ENCODE assay signal across 15 cellular contexts in the genomic region with DNA sequence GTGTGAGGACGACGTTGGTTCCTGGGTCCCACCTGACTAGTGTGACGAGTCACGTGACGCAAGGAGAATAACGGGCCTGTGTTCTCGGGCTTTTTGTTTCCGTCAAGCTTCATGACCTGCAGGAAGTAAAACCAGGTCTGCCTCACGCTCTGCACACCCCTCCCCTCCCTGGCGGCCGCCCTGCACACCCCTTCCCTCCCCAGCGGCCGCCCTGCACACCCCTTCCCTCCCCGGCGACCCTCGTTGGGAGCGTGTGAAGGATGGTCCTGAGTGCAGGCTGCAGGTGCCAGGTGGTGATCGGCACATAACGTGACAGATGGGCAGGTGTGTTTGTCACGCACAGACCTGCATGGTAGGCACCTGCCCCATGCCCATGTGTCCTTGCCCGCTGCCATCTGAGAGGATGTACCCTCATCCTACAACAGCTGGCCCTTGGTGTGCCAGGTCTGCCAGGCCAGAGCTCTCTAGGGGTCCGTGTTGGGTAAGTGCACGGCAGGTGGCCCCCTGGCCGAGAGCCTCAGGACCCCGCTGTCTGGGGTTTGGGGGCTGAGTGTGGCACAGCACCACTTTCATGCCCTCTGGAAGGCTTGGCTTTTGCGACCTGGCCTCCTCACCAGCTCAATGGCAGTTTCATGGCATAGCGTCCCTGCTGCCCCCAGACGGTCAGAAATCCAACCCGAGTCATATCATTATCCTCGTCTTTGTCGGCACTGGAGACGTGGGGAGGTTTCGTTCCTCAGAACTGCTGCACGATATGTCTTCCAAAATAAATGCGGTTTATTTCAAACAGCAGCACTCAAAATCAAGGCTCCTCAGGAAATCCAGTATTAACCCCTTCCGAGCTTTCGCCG.
DNase-seq lines count a peak whose midpoint lies in the region; ATAC-seq and TF ChIP-seq lines count a peak whose summit lies in the region.
"Had no signal": no experiment of that assay in that cellular context is flagged by ENCODE, and none has a peak within 500 bp of the region (broad histone marks: within the 10 kb centered on the region; RNA-seq: fewer than 3 reads in every experiment).

No MANE protein-coding gene starts in this region.

- POLR2A ChIA-PET in activated CD4-positive, alpha-beta T cell treated with anti-CD3 and anti-CD28 coated beads, Interleukin-2, amount 10 ng/mL, durations not matched to agents 7 days and 5 days (lab: Charles Lee) = no interaction called here

- no peak for ATAC-seq in left ventricle myocardium superior
- no peak for ATAC-seq in HG02970 (IDR thresholded peaks at IDR 0.05; ENCODE audit: low FRiP score, unreplicated experiment)
- ATAC-seq: A549 had no signal

- H3K9me3 Mint-ChIP-seq in activated CD4-positive, alpha-beta T cell treated with anti-CD3 and anti-CD28 coated beads, Interleukin-2, amount 10 ng/mL, durations not matched to agents 7 days and 5 days = peaks cover 7% of the 10 kb centered on the region
- H3K9me3 Mint-ChIP-seq in activated CD4-positive, alpha-beta T cell treated with anti-CD3 and anti-CD28 coated beads, Interleukin-2, amount 10 ng/mL, durations not matched to agents 24 days and 14 days = no peaks in the 10 kb centered on the region
- H3K9me3 Mint-ChIP-seq in brain (peaks cover 0 to 6% (median 2%) of the 10 kb centered on the region in 5 experiments), neural crest cell (no peaks in the 10 kb centered on the region)

- CTCF ChIA-PET in activated CD4-positive, alpha-beta T cell treated with anti-CD3 and anti-CD28 coated beads, Interleukin-2, amount 10 ng/mL, durations not matched to agents 7 days and 5 days (lab: Charles Lee) = interaction anchor here (0.9 to 1.4 kb wide), 2 partner anchors 16 to 45 kb away, joined by 3 read pairs; no protein-coding TSS in a partner anchor

- peaks cover 28% of the 10 kb centered on the region for H3K4me1 Mint-ChIP-seq in activated CD4-positive, alpha-beta T cell treated with anti-CD3 and anti-CD28 coated beads, Interleukin-2, amount 10 ng/mL, durations not matched to agents 7 days and 5 days
- peaks cover 17% of the 10 kb centered on the region for H3K4me1 Mint-ChIP-seq in activated CD4-positive, alpha-beta T cell treated with anti-CD3 and anti-CD28 coated beads, Interleukin-2, amount 10 ng/mL, durations not matched to agents 24 days and 14 days
- H3K4me1 Mint-ChIP-seq in brain (peaks cover 66% of the 10 kb centered on the region), neural crest cell (no peaks in the 10 kb centered on the region)

- intact Hi-C loops in activated CD4-positive, alpha-beta T cell treated with anti-CD3 and anti-CD28 coated beads, Interleukin-2, amount 10 ng/mL, durations not matched to agents 24 days and 14 days (cut with micrococcal nuclease) = no loop called here
- intact Hi-C loops in left ventricle myocardium superior (cut with micrococcal nuclease) = no loop called here

- peak overlapping the region; percentile 31 for H3K27ac Mint-ChIP-seq in activated CD4-positive, alpha-beta T cell treated with anti-CD3 and anti-CD28 coated beads, Interleukin-2, amount 10 ng/mL, durations not matched to agents 7 days and 5 days
- no peak overlapping the region for H3K27ac Mint-ChIP-seq in activated CD4-positive, alpha-beta T cell treated with anti-CD3 and anti-CD28 coated beads, Interleukin-2, amount 10 ng/mL, durations not matched to agents 24 days and 14 days
- H3K27ac Mint-ChIP-seq in brain = peak overlapping the region in 4 of 5 experiments; percentile 63 to 91 (median 75)
- H3K27ac Mint-ChIP-seq in neural crest cell (ENCODE audit: unreplicated experiment) = peak overlapping the region; percentile 81

- DNase-seq in activated CD4-positive, alpha-beta T cell treated with anti-CD3 and anti-CD28 coated beads, Interleukin-2, amount 10 ng/mL, durations not matched to agents 7 days and 5 days = no peak
- DNase-seq in activated CD4-positive, alpha-beta T cell treated with anti-CD3 and anti-CD28 coated beads, Interleukin-2, amount 10 ng/mL, durations not matched to agents 24 days and 14 days = no peak
- DNase-seq in NCI-H2171 (lab: John Stamatoyannopoulos, UW) = peak; percentile 94
- DNase-seq in neural crest cell (ENCODE audit: low read depth, low spot score) = no peak
- no peak for DNase-seq in 8988T
- no peak for DNase-seq in left ventricle myocardium superior
- DNase-seq: DMS53, NCI-H2029 treated with DMSO at 0.1 percent for 48 hours, nucleus accumbens, Peyer's patch, SK-N-SH had no signal

- no peak for TF ChIP-seq CTCF in brain (conservative IDR thresholded peaks at IDR 0.05)
- no peak for TF ChIP-seq CTCF in neural crest cell (conservative IDR thresholded peaks at IDR 0.05)

- no peak overlapping the region for H3K4me3 Mint-ChIP-seq in activated CD4-positive, alpha-beta T cell treated with anti-CD3 and anti-CD28 coated beads, Interleukin-2, amount 10 ng/mL, durations not matched to agents 7 days and 5 days
- no peak overlapping the region for H3K4me3 Mint-ChIP-seq in activated CD4-positive, alpha-beta T cell treated with anti-CD3 and anti-CD28 coated beads, Interleukin-2, amount 10 ng/mL, durations not matched to agents 24 days and 14 days
- H3K4me3 Mint-ChIP-seq in brain = peak overlapping the region in 2 of 5 experiments; percentile 14 to 37
- no peak overlapping the region for H3K4me3 Mint-ChIP-seq in neural crest cell
- H3K4me3 Mint-ChIP-seq: activated naive CD8-positive, alpha-beta T cell had no signal

- H3K27me3 Mint-ChIP-seq in activated CD4-positive, alpha-beta T cell treated with anti-CD3 and anti-CD28 coated beads, Interleukin-2, amount 10 ng/mL, durations not matched to agents 7 days and 5 days = no peaks in the 10 kb centered on the region
- H3K27me3 Mint-ChIP-seq in activated CD4-positive, alpha-beta T cell treated with anti-CD3 and anti-CD28 coated beads, Interleukin-2, amount 10 ng/mL, durations not matched to agents 24 days and 14 days = no peaks in the 10 kb centered on the region
- H3K27me3 Mint-ChIP-seq in brain (peaks cover 2% of the 10 kb centered on the region), neural crest cell (ENCODE audit: low read depth) (no peaks in the 10 kb centered on the region)
- H3K27me3 Mint-ChIP-seq: activated naive CD8-positive, alpha-beta T cell had no signal

- peaks cover 37% of the 10 kb centered on the region for H3K36me3 Mint-ChIP-seq in activated CD4-positive, alpha-beta T cell treated with anti-CD3 and anti-CD28 coated beads, Interleukin-2, amount 10 ng/mL, durations not matched to agents 7 days and 5 days (ENCODE audit: low read depth)
- H3K36me3 Mint-ChIP-seq in activated CD4-positive, alpha-beta T cell treated with anti-CD3 and anti-CD28 coated beads, Interleukin-2, amount 10 ng/mL, durations not matched to agents 24 days and 14 days (ENCODE audit: low read depth) = peaks cover 40% of the 10 kb centered on the region
- H3K36me3 Mint-ChIP-seq in brain (peaks cover 24% of the 10 kb centered on the region), neural crest cell (ENCODE audit: low read depth) (peaks cover 8% of the 10 kb centered on the region)
